ENCODE assay signal across 8 cellular contexts in genomic region chr11:19742595-19743292, GRCh38. TPM values are rescaled to one million over a fixed set of nuclear protein-coding genes. Genes with fewer than 3 reads are reported as not detected.
DNase-seq lines count a peak whose midpoint lies in the region; ATAC-seq and TF ChIP-seq lines count a peak whose summit lies in the region.

No MANE protein-coding gene starts in this region.

- H3K27ac ChIP-seq in GM23248 = no peak overlapping the region
- H3K27ac ChIP-seq in adrenal gland = no peak overlapping the region
- no peak overlapping the region for H3K27ac ChIP-seq in right atrium auricular region

- H4K20me1 ChIP-seq in GM23248 (ENCODE audit: insufficient read depth) = 0 out of 2 replicates have a peak, but pooled peaks cover 4% of the 10 kb centered on the region

- peak; percentile 87 to 99 (median 96) for TF ChIP-seq CTCF in adrenal gland (IDR thresholded peaks at IDR 0.05)
- peak; percentile 76 to 95 for TF ChIP-seq CTCF in right atrium auricular region (IDR thresholded peaks at IDR 0.05)

- no peak overlapping the region for H2AFZ ChIP-seq in GM23248

- no peaks in the 10 kb centered on the region for H3K9me3 ChIP-seq in GM23248 (ENCODE audit: low read depth)
- no peaks in the 10 kb centered on the region for H3K9me3 ChIP-seq in adrenal gland (replicated peaks in 1 of 3)
- H3K9me3 ChIP-seq in right atrium auricular region = no peaks in the 10 kb centered on the region

- no peaks in the 10 kb centered on the region for H3K36me3 ChIP-seq in GM23248 (ENCODE audit: low read depth)
- no peaks in the 10 kb centered on the region for H3K36me3 ChIP-seq in adrenal gland (replicated peaks in 1 of 2)
- H3K36me3 ChIP-seq in right atrium auricular region = no peaks in the 10 kb centered on the region

- in situ Hi-C loops in GM23248 (cut with MboI) = loop anchor here (10.0 kb wide), 1 partner anchor 162 kb away; no protein-coding TSS in a partner anchor

- WGBS in GM23248 (ENCODE audit: low coverage in 1 of 2, low lambda C conversion rate in 2 of 2, missing lambda C conversion rate in 2 of 2), 2 experiments = 46 to 50% methylated on average over 2 of the region's 2 CpGs
- WGBS in adrenal gland, 4 donors = 26 to 38% (median 34%) methylated on average over 2 of the region's 2 CpGs

- peaks cover 96% of the 10 kb centered on the region for H3K79me2 ChIP-seq in GM23248 (ENCODE audit: insufficient read depth)

- H3K4me3 ChIP-seq in GM23248 (no peak overlapping the region), adrenal gland (no peak overlapping the region), right atrium auricular region (no peak overlapping the region)

- H3F3A ChIP-seq in GM23248 (ENCODE audit: insufficient read depth) = peaks cover 10% of the 10 kb centered on the region; the same call in 1 of the 2 replicates

- peak; percentile 85 for ATAC-seq in sciatic nerve

- no peaks in the 10 kb centered on the region for H3K9me2 ChIP-seq in GM23248 (ENCODE audit: insufficient read depth)

- H3K27me3 ChIP-seq in GM23248 (replicated peaks; ENCODE audit: insufficient read depth) = no peaks in the 10 kb centered on the region
- no peaks in the 10 kb centered on the region for H3K27me3 ChIP-seq in adrenal gland
- no peaks in the 10 kb centered on the region for H3K27me3 ChIP-seq in right atrium auricular region

- intact Hi-C loops in adrenal gland (cut with DNase I) = loop anchor here (2.0 to 10.0 kb wide), 3 partner anchors 178 to 668 kb away; no protein-coding TSS in a partner anchor
- intact Hi-C loops in sciatic nerve (cut with DNase I) = loop anchor here (2.0 kb wide), 1 partner anchor 178 kb away; no protein-coding TSS in a partner anchor

- H3K4me1 ChIP-seq in GM23248 (ENCODE audit: insufficient read depth) (peaks cover 20% of the 10 kb centered on the region), adrenal gland (replicated peaks in 1 of 2) (peaks cover 0 to 6% of the 10 kb centered on the region in 2 donors), right atrium auricular region (peaks cover 0 to 30% of the 10 kb centered on the region in 2 donors)

- H3K4me2 ChIP-seq in GM23248 (ENCODE audit: unreplicated experiment) = no peak overlapping the region

- TF ChIP-seq POLR2A in adrenal gland (IDR thresholded peaks at IDR 0.05) = no peak

- H3K9ac ChIP-seq in GM23248 = no peak overlapping the region

- DNase-seq in DMS153 (lab: John Stamatoyannopoulos, UW) (peak; percentile 75), GM23248 (peak; percentile 79), MV-4-11 (lab: John Stamatoyannopoulos, UW) (peak; percentile 41), SW480 (ENCODE audit: low spot score) (peak; percentile 78), adrenal gland (peak; percentile 80 to 96 (median 86)), right atrium auricular region (ENCODE audit: low spot score) (peak; percentile 88), sciatic nerve (ENCODE audit: low spot score) (peak; percentile 88), amniotic stem cell (lab: John Stamatoyannopoulos, UW) (no peak)

RNA-seq across cellular contexts. Expression of gene NAV2, which starts 30.1 kb away (rescaled TPM):
- total RNA-seq in GM23248 (2014; rRNA removed; shearing (Covaris generic)) = 11.9 and 12.0 TPM in 2 replicates
- polyA plus RNA-seq in GM23248 (2016; fragmentation: Nextera tagmentation; extraction: Ambion mirVana) (4.1 and 5.7 TPM in 2 replicates), adrenal gland (1 to 10 TPM; 1.6 to 5.1 (median 1.7) TPM)
- total RNA-seq in adrenal gland (1 to 10 TPM; 2.1 to 7.9 (median 6.1) TPM), right atrium auricular region (10 to 100 TPM; 11.4 to 19.2 TPM), sciatic nerve (33.2 TPM)
